ENCODE assay signal across 1 cellular context in genomic region chr17:18746551-18746950, GRCh38.
TF ChIP-seq lines count a peak whose summit lies in the region.
"Not testable (repeated sequence)": the region's sequence is repeated elsewhere in the genome, so short reads cannot be mapped to it uniquely, and the experiment has no call there.

No MANE protein-coding gene starts in this region.

TF ChIP-seq in HepG2, 621 proteins besides CTCF, POLR2A, EP300 and RAD21 (continued from another document and continues in another):
- TF ChIP-seq, protein P1, sequence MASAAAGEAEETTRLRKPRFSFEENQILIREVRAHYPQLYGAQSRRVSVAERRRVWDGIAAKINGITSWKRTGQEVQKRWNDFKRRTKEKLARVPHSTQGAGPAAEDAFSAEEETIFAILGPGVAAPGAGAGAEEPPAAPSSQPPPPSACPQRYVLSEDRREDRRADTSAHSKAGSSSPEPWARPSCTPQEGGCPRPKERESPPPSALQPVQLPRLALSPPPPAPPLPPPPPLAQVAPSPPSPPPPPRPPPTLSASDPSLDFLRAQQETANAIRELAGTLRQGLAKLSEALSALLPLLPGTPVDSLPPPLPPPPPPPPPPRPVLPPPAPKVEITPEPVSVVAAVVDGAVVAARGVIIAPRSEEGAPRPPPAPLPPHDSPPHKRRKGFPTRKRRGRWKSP (CRISPR knock-in tag; IDR thresholded peaks at IDR 0.05) = 0 out of 2 replicates have a peak, but pooled peaks have one; percentile 28
- TF ChIP-seq LCORL (IDR thresholded peaks at IDR 0.05); FOXP1 (IDR thresholded peaks at IDR 0.05); GABPA (IDR thresholded peaks at IDR 0.05; ENCODE audit: low read depth, low read length); SOX13 (IDR thresholded peaks at IDR 0.05); CREB1 (IDR thresholded peaks at IDR 0.05): not testable (repeated sequence)
- peak; percentile 32; the same call in 1 of the 2 replicates for TF ChIP-seq LCORL (CRISPR knock-in tag; IDR thresholded peaks at IDR 0.05)
- peak; percentile 35; the same call in 1 of the 2 replicates for TF ChIP-seq ZFY (CRISPR knock-in tag; IDR thresholded peaks at IDR 0.05)
- TF ChIP-seq KDM6A (CRISPR knock-in tag; IDR thresholded peaks at IDR 0.05; ENCODE audit: low read depth) = peak; percentile 69
- 0 out of 2 replicates have a peak, but pooled peaks have one; percentile 17 for TF ChIP-seq MED1 (CRISPR knock-in tag; IDR thresholded peaks at IDR 0.05)
- peak; percentile 75; the same call in 1 of the 2 replicates for TF ChIP-seq GZF1 (CRISPR knock-in tag; IDR thresholded peaks at IDR 0.05)
- peak; percentile 27; the same call in 1 of the 2 replicates for TF ChIP-seq SOX5 (CRISPR knock-in tag; IDR thresholded peaks at IDR 0.05; ENCODE audit: borderline replicate concordance)
- TF ChIP-seq FOXP1 (CRISPR knock-in tag; IDR thresholded peaks at IDR 0.05) = peak; percentile 28; the same call in 1 of the 2 replicates
- TF ChIP-seq ZBTB26 (CRISPR knock-in tag; IDR thresholded peaks at IDR 0.05; ENCODE audit: borderline replicate concordance) = 0 out of 2 replicates have a peak, but pooled peaks have one; percentile 27
- TF ChIP-seq MXI1 (IDR thresholded peaks at IDR 0.05; ENCODE audit: borderline replicate concordance, low read depth, low read length) = peak; percentile 53; the same call in 1 of the 3 replicates
- peak; percentile 19; the same call in 1 of the 2 replicates for TF ChIP-seq YEATS4 (CRISPR knock-in tag; IDR thresholded peaks at IDR 0.05; ENCODE audit: borderline replicate concordance)
- peak; percentile 82 for TF ChIP-seq HNF4A (CRISPR knock-in tag; IDR thresholded peaks at IDR 0.05)
- TF ChIP-seq, protein P2, sequence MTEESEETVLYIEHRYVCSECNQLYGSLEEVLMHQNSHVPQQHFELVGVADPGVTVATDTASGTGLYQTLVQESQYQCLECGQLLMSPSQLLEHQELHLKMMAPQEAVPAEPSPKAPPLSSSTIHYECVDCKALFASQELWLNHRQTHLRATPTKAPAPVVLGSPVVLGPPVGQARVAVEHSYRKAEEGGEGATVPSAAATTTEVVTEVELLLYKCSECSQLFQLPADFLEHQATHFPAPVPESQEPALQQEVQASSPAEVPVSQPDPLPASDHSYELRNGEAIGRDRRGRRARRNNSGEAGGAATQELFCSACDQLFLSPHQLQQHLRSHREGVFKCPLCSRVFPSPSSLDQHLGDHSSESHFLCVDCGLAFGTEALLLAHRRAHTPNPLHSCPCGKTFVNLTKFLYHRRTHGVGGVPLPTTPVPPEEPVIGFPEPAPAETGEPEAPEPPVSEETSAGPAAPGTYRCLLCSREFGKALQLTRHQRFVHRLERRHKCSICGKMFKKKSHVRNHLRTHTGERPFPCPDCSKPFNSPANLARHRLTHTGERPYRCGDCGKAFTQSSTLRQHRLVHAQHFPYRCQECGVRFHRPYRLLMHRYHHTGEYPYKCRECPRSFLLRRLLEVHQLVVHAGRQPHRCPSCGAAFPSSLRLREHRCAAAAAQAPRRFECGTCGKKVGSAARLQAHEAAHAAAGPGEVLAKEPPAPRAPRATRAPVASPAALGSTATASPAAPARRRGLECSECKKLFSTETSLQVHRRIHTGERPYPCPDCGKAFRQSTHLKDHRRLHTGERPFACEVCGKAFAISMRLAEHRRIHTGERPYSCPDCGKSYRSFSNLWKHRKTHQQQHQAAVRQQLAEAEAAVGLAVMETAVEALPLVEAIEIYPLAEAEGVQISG (CRISPR knock-in tag; IDR thresholded peaks at IDR 0.05) = 0 out of 2 replicates have a peak, but pooled peaks have one; percentile 28
- peak; percentile 26; the same call in 1 of the 2 replicates for TF ChIP-seq ARID4A (CRISPR knock-in tag; IDR thresholded peaks at IDR 0.05; ENCODE audit: borderline replicate concordance)
- peak; percentile 63 for TF ChIP-seq NR2F6 (IDR thresholded peaks at IDR 0.05)
- peak; percentile 62 for TF ChIP-seq NR2F6 (CRISPR knock-in tag; IDR thresholded peaks at IDR 0.05)
- TF ChIP-seq KAT8 (CRISPR knock-in tag; IDR thresholded peaks at IDR 0.05) = peak; percentile 43; the same call in 1 of the 2 replicates
- peak; percentile 18; the same call in 1 of the 2 replicates for TF ChIP-seq KDM2A (CRISPR knock-in tag; IDR thresholded peaks at IDR 0.05; ENCODE audit: borderline replicate concordance, low read depth)
- peak; percentile 46; the same call in 1 of the 2 replicates for TF ChIP-seq THAP11 (CRISPR knock-in tag; IDR thresholded peaks at IDR 0.05)
- TF ChIP-seq HMG20A (CRISPR knock-in tag; IDR thresholded peaks at IDR 0.05; ENCODE audit: borderline replicate concordance) = peak; percentile 46; the same call in 1 of the 2 replicates
- 0 out of 2 replicates have a peak, but pooled peaks have one; percentile 49 for TF ChIP-seq GABPA (CRISPR knock-in tag; IDR thresholded peaks at IDR 0.05; ENCODE audit: low read depth)
- TF ChIP-seq MIXL1 (CRISPR knock-in tag; IDR thresholded peaks at IDR 0.05) = 0 out of 2 replicates have a peak, but pooled peaks have one; percentile 17
- 0 out of 2 replicates have a peak, but pooled peaks have one; percentile 46 for TF ChIP-seq ZNF331 (CRISPR knock-in tag; IDR thresholded peaks at IDR 0.05)
- peak; percentile 59; the same call in 1 of the 2 replicates for TF ChIP-seq ETV5 (CRISPR knock-in tag; IDR thresholded peaks at IDR 0.05; ENCODE audit: borderline replicate concordance)
- peak; percentile 81 for TF ChIP-seq SALL1 (CRISPR knock-in tag; IDR thresholded peaks at IDR 0.05)
- peak; percentile 72 for TF ChIP-seq USF2 (IDR thresholded peaks at IDR 0.05; ENCODE audit: low read depth, low read length)
- TF ChIP-seq USF2 (CRISPR knock-in tag; IDR thresholded peaks at IDR 0.05; ENCODE audit: borderline replicate concordance) = peak; percentile 76; the same call in 1 of the 2 replicates
- TF ChIP-seq IRF2 (CRISPR knock-in tag; IDR thresholded peaks at IDR 0.05) = 0 out of 2 replicates have a peak, but pooled peaks have one; percentile 21
- peak in 1 of 2 experiments; percentile 27; a peak in 1 of 4 replicates for TF ChIP-seq SOX13 (CRISPR knock-in tag; conservative IDR thresholded peaks at IDR 0.05 in 1 of 2, IDR thresholded peaks at IDR 0.05 in 1 of 2)
- peak; percentile 84 for TF ChIP-seq ZBTB21 (CRISPR knock-in tag; IDR thresholded peaks at IDR 0.05)
- TF ChIP-seq, protein P3, sequence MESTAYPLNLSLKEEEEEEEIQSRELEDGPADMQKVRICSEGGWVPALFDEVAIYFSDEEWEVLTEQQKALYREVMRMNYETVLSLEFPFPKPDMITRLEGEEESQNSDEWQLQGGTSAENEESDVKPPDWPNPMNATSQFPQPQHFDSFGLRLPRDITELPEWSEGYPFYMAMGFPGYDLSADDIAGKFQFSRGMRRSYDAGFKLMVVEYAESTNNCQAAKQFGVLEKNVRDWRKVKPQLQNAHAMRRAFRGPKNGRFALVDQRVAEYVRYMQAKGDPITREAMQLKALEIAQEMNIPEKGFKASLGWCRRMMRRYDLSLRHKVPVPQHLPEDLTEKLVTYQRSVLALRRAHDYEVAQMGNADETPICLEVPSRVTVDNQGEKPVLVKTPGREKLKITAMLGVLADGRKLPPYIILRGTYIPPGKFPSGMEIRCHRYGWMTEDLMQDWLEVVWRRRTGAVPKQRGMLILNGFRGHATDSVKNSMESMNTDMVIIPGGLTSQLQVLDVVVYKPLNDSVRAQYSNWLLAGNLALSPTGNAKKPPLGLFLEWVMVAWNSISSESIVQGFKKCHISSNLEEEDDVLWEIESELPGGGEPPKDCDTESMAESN (CRISPR knock-in tag; conservative IDR thresholded peaks at IDR 0.05) = peak; percentile 41; the same call in 1 of the 2 replicates
- 0 out of 2 replicates have a peak, but pooled peaks have one; percentile 32 for TF ChIP-seq DRAP1 (CRISPR knock-in tag; IDR thresholded peaks at IDR 0.05)
- TF ChIP-seq ZMYM4 (CRISPR knock-in tag; IDR thresholded peaks at IDR 0.05) = peak; percentile 45; the same call in 1 of the 2 replicates
- TF ChIP-seq MYC (CRISPR knock-in tag; IDR thresholded peaks at IDR 0.05; ENCODE audit: borderline replicate concordance) = peak; percentile 69; the same call in 1 of the 2 replicates
- peak; percentile 14; the same call in 1 of the 2 replicates for TF ChIP-seq CREB1 (CRISPR knock-in tag; IDR thresholded peaks at IDR 0.05)
- TF ChIP-seq RARA (CRISPR knock-in tag; IDR thresholded peaks at IDR 0.05) = peak; percentile 51
- peak; percentile 83 for TF ChIP-seq PAXIP1 (CRISPR knock-in tag; conservative IDR thresholded peaks at IDR 0.05)
- TF ChIP-seq ZFX (CRISPR knock-in tag; IDR thresholded peaks at IDR 0.05; ENCODE audit: low read depth) = peak; percentile 76
